In the genomic region with DNA sequence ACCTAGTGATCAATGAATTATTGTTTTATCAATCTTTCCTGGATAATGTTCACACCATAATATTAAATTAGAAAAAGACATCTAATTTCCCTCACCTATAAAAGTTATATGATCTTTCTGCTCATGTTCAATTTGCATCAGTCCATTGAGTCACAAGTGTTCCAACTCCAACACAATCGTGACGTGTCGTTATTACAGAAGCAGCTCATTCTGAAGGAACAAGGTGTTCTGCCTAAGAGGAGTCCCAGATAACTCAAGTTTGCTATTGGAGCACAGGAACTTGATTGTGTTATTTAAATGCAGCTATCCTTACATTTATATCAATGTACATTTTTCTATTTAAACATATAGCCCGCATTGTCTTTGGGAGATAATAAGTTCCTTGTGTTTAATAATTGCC, we compare ENCODE assay signal across 34 cellular contexts.
"Had no signal": no experiment of that assay in that cellular context is flagged by ENCODE, and none has a peak within 500 bp of the region (broad histone marks: within the 10 kb centered on the region; RNA-seq: fewer than 3 reads in every experiment).

No MANE protein-coding gene starts in this region.

- H3K27ac Mint-ChIP-seq: activated B cell treated with CpG ODN at 0.5 μM for 24 hours; activated CD4-positive, alpha-beta memory T cell treated with anti-CD3 and anti-CD28 coated beads for 36 hours; activated CD4-positive, alpha-beta T cell treated with anti-CD3 and anti-CD28 coated beads, Interleukin-2, amount 10 ng/mL, durations not matched to agents 7 days and 5 days; activated CD8-positive, alpha-beta T cell treated with anti-CD3 and anti-CD28 coated beads for 36 hours; activated naive CD4-positive, alpha-beta T cell treated with anti-CD3 and anti-CD28 coated beads for 36 hours; activated naive CD4-positive, alpha-beta T cell treated with anti-CD3 and anti-CD28 coated beads, Interleukin-2, amount 50 U/mL, for 72 hours; activated naive CD8-positive, alpha-beta T cell treated with anti-CD3 and anti-CD28 coated beads for 36 hours; activated T-cell treated with anti-CD3 and anti-CD28 coated beads, Interleukin-2, amount 50 U/mL, for 72 hours; activated T-helper 1 cell treated with anti-CD3 and anti-CD28 coated beads, Interleukin-12 subunit alpha, Interleukin-12 subunit beta, Interleukin-2, Interleukin-4 antibody, amounts not matched to agents 30 ng/mL and 10 ng/mL and 1 ng/mL, durations not matched to agents 14 hours and 24 hours and 36 hours; activated T-helper 17 cell treated with anti-CD3 and anti-CD28 coated beads, Interleukin-2, amount 50 U/mL, for 72 hours; T-helper 1 cell treated with Interleukin-12 subunit alpha and Interleukin-12 subunit beta and Interleukin-4 antibody, amounts not matched to agents 30 μg/mL and 1 μg/mL, for 36 hours; T-helper 2 cell treated with Interferon-gamma antibody and Interleukin-4, amounts not matched to agents 5 μg/mL and 100 μg/mL, for 36 hours had no signal

- H3K27me3 Mint-ChIP-seq: activated B cell treated with CpG ODN at 0.5 μM for 24 hours; activated CD4-positive, alpha-beta memory T cell treated with anti-CD3 and anti-CD28 coated beads for 36 hours; activated CD4-positive, alpha-beta T cell treated with anti-CD3 and anti-CD28 coated beads, Interleukin-2, amount 10 ng/mL, durations not matched to agents 7 days and 5 days; activated CD8-positive, alpha-beta T cell treated with anti-CD3 and anti-CD28 coated beads for 36 hours; activated naive CD8-positive, alpha-beta T cell treated with anti-CD3 and anti-CD28 coated beads for 36 hours; activated T-helper 17 cell treated with anti-CD3 and anti-CD28 coated beads, Interleukin-2, amount 50 U/mL, for 72 hours had no signal

- H3K36me3 ChIP-seq: adrenal gland, brain microvascular endothelial cell, cardiac muscle cell had no signal

- H3K27ac ChIP-seq: adrenal gland, body of pancreas, brain microvascular endothelial cell, cardiac muscle cell, VCaP had no signal

- H3K9me3 ChIP-seq: adrenal gland, body of pancreas had no signal

- H3K4me3 Mint-ChIP-seq: activated B cell treated with CpG ODN at 0.5 μM for 24 hours; activated CD4-positive, alpha-beta memory T cell treated with anti-CD3 and anti-CD28 coated beads for 36 hours; activated CD4-positive, alpha-beta T cell treated with anti-CD3 and anti-CD28 coated beads, Interleukin-2, amount 10 ng/mL, durations not matched to agents 7 days and 5 days; activated CD8-positive, alpha-beta T cell treated with anti-CD3 and anti-CD28 coated beads for 36 hours; activated naive CD4-positive, alpha-beta T cell treated with anti-CD3 and anti-CD28 coated beads for 36 hours; activated naive CD8-positive, alpha-beta T cell treated with anti-CD3 and anti-CD28 coated beads for 36 hours; activated T-cell treated with anti-CD3 and anti-CD28 coated beads, Interleukin-2, amount 50 U/mL, for 4 hours; activated T-cell treated with anti-CD3 and anti-CD28 coated beads, Interleukin-2, amount 50 U/mL, for 72 hours; activated T-helper 1 cell treated with anti-CD3 and anti-CD28 coated beads, Interleukin-12 subunit alpha, Interleukin-12 subunit beta, Interleukin-2, Interleukin-4 antibody, amounts not matched to agents 30 ng/mL and 10 ng/mL and 1 ng/mL, durations not matched to agents 14 hours and 24 hours and 36 hours; activated T-helper 17 cell treated with anti-CD3 and anti-CD28 coated beads, Interleukin-2, amount 50 U/mL, for 72 hours; T-helper 1 cell treated with Interleukin-12 subunit alpha and Interleukin-12 subunit beta and Interleukin-4 antibody, amounts not matched to agents 30 μg/mL and 1 μg/mL, for 36 hours; T-helper 2 cell treated with Interferon-gamma antibody and Interleukin-4, amounts not matched to agents 5 μg/mL and 100 μg/mL, for 36 hours had no signal

- H3K27me3 ChIP-seq: adrenal gland, body of pancreas, brain microvascular endothelial cell, cardiac muscle cell had no signal

- H3K4me3 ChIP-seq: adrenal gland, body of pancreas, cardiac muscle cell had no signal

- H3K4me1 ChIP-seq: adrenal gland, body of pancreas had no signal

- DNase-seq: activated B cell treated with CpG ODN at 0.5 μM for 24 hours; activated CD4-positive, alpha-beta memory T cell treated with anti-CD3 and anti-CD28 coated beads for 36 hours; activated CD4-positive, alpha-beta T cell treated with anti-CD3 and anti-CD28 coated beads for 4 hours; activated CD4-positive, alpha-beta T cell treated with anti-CD3 and anti-CD28 coated beads, Interleukin-2, amount 10 ng/mL, durations not matched to agents 7 days and 5 days; activated CD4-positive, alpha-beta T cell treated with anti-CD3 and anti-CD28 coated beads, Interleukin-2, amount 50 U/mL, for 4 hours; activated CD4-positive, CD25-positive, alpha-beta regulatory T cell treated with anti-CD3 and anti-CD28 coated beads, Interleukin-2, amount 50 U/mL, for 72 hours; activated CD8-positive, alpha-beta memory T cell treated with anti-CD3 and anti-CD28 coated beads, Interleukin-2, amount 50 U/mL, for 4 hours; activated CD8-positive, alpha-beta T cell treated with anti-CD3 and anti-CD28 coated beads for 36 hours; activated effector memory CD4-positive, alpha-beta T cell treated with anti-CD3 and anti-CD28 coated beads, Interleukin-2, amount 50 U/mL, for 16 hours; activated gamma-delta T cell treated with Interleukin-2 at 50 U/mL for 16 hours; activated naive CD4-positive, alpha-beta T cell; activated naive CD4-positive, alpha-beta T cell treated with anti-CD3 and anti-CD28 coated beads for 36 hours; activated naive CD4-positive, alpha-beta T cell treated with anti-CD3 and anti-CD28 coated beads, Interleukin-2, amount 50 U/mL, for 16 hours; activated naive CD8-positive, alpha-beta T cell treated with anti-CD3 and anti-CD28 coated beads for 36 hours; activated T-cell treated with anti-CD3 and anti-CD28 coated beads for 4 hours; activated T-cell treated with anti-CD3 and anti-CD28 coated beads, Interleukin-2, amount 50 U/mL, for 1 hour; activated T-cell treated with anti-CD3 and anti-CD28 coated beads, Interleukin-2, amount 50 U/mL, for 4 hours; activated T-cell treated with anti-CD3 and anti-CD28 coated beads, Interleukin-2, amount 50 U/mL, for 72 hours; adrenal gland; amniotic stem cell; aorta; body of pancreas; brain microvascular endothelial cell; central memory CD4-positive, alpha-beta T cell; T-helper 1 cell; T-helper 2 cell; T-helper 9 cell had no signal

- H3K4me1 Mint-ChIP-seq: activated B cell treated with CpG ODN at 0.5 μM for 24 hours; activated CD4-positive, alpha-beta T cell treated with anti-CD3 and anti-CD28 coated beads, Interleukin-2, amount 10 ng/mL, durations not matched to agents 7 days and 5 days; activated naive CD8-positive, alpha-beta T cell treated with anti-CD3 and anti-CD28 coated beads for 36 hours; activated T-helper 17 cell treated with anti-CD3 and anti-CD28 coated beads, Interleukin-2, amount 50 U/mL, for 72 hours had no signal

- H3K9me3 Mint-ChIP-seq: activated B cell treated with CpG ODN at 0.5 μM for 24 hours; activated CD8-positive, alpha-beta T cell treated with anti-CD3 and anti-CD28 coated beads for 36 hours; activated naive CD4-positive, alpha-beta T cell treated with anti-CD3 and anti-CD28 coated beads for 36 hours; activated naive CD4-positive, alpha-beta T cell treated with anti-CD3 and anti-CD28 coated beads, Interleukin-2, amount 50 U/mL, for 72 hours; activated T-cell treated with anti-CD3 and anti-CD28 coated beads, Interleukin-2, amount 50 U/mL, for 72 hours; activated T-helper 1 cell treated with anti-CD3 and anti-CD28 coated beads, Interleukin-12 subunit alpha, Interleukin-12 subunit beta, Interleukin-2, Interleukin-4 antibody, amounts not matched to agents 30 ng/mL and 10 ng/mL and 1 ng/mL, durations not matched to agents 14 hours and 24 hours and 36 hours; activated T-helper 17 cell treated with anti-CD3 and anti-CD28 coated beads, Interleukin-2, amount 50 U/mL, for 72 hours; T-helper 1 cell treated with Interleukin-12 subunit alpha and Interleukin-12 subunit beta and Interleukin-4 antibody, amounts not matched to agents 30 μg/mL and 1 μg/mL, for 36 hours; T-helper 2 cell treated with Interferon-gamma antibody and Interleukin-4, amounts not matched to agents 5 μg/mL and 100 μg/mL, for 36 hours had no signal
